ENCODE assay signal across 10 cellular contexts in genomic region chr7:43071604-43072003, GRCh38. TPM values are rescaled to one million over a fixed set of nuclear protein-coding genes. Genes with fewer than 3 reads are reported as not detected.
DNase-seq lines count a peak whose midpoint lies in the region; ATAC-seq and TF ChIP-seq lines count a peak whose summit lies in the region.
"Had no signal": no experiment of that assay in that cellular context is flagged by ENCODE, and none has a peak within 500 bp of the region (broad histone marks: within the 10 kb centered on the region; RNA-seq: fewer than 3 reads in every experiment).

No MANE protein-coding gene starts in this region.

- H3K4me1 ChIP-seq in smooth muscle cell (ENCODE audit: low read depth), result peaks cover 2% of the 10 kb centered on the region

- H3K79me2 ChIP-seq in smooth muscle cell (ENCODE audit: low read depth), result no peaks in the 10 kb centered on the region

- peak; percentile 49 for TF ChIP-seq CTCF in smooth muscle cell (IDR thresholded peaks at IDR 0.05; ENCODE audit: borderline replicate concordance, insufficient read depth, poor library complexity, severe bottlenecking)

- H3K36me3 ChIP-seq in smooth muscle cell (ENCODE audit: low read depth), result no peaks in the 10 kb centered on the region

- WGBS in smooth muscle cell (ENCODE audit: low lambda C conversion rate), result 45% methylated on average over 7 of the region's 7 CpGs

- no peak overlapping the region for H3K4me3 ChIP-seq in smooth muscle cell
- H3K4me3 ChIP-seq: skin epidermis had no signal

- H3K27ac ChIP-seq in smooth muscle cell (ENCODE audit: low read depth), result no peak overlapping the region
- H3K27ac ChIP-seq: skin epidermis had no signal

- DNase-seq in SKM-1 treated with dmso at 0.1 percent for 144 hours (lab: John Stamatoyannopoulos, UW; ENCODE audit: unreplicated experiment) (peak; percentile 19), SKM-1 (lab: John Stamatoyannopoulos, UW; ENCODE audit: unreplicated experiment) (no peak), NAMALWA (ENCODE audit: low spot score) (peak; percentile 57), dermis blood vessel endothelial cell (peak; percentile 17), smooth muscle cell (lab: John Stamatoyannopoulos, UW; ENCODE audit: unreplicated experiment) (no peak), cerebellum (ENCODE audit: low spot score) (no peak), NCI-H187 (lab: John Stamatoyannopoulos, UW) (no peak)
- DNase-seq: T-helper 17 cell had no signal

- ATAC-seq in GM21526 (IDR thresholded peaks at IDR 0.05; ENCODE audit: low FRiP score, unreplicated experiment), result no peak
- ATAC-seq: T-helper 17 cell had no signal

- peak overlapping the region; percentile 63 for H2AFZ ChIP-seq in smooth muscle cell (ENCODE audit: low read depth)

- H3F3A ChIP-seq in smooth muscle cell (ENCODE audit: low read depth), result no peaks in the 10 kb centered on the region

- no peak overlapping the region for H3K9ac ChIP-seq in smooth muscle cell (ENCODE audit: low read depth)

- no peaks in the 10 kb centered on the region for H3K27me3 ChIP-seq in smooth muscle cell (ENCODE audit: low read depth)

- H4K20me1 ChIP-seq in smooth muscle cell (ENCODE audit: low read depth), result no peaks in the 10 kb centered on the region

- H3K9me3 ChIP-seq in smooth muscle cell (replicated peaks; ENCODE audit: low read depth), result no peaks in the 10 kb centered on the region

- H3K4me2 ChIP-seq in smooth muscle cell, result no peak overlapping the region

RNA-seq across cellular contexts. Expression of gene HECW1, which starts 40.8 kb away (rescaled TPM):
- total RNA-seq in dermis blood vessel endothelial cell (not detected in 2 replicates), smooth muscle cell (0.09 and 0.85 TPM in 2 replicates), cerebellum (62.1 TPM)
- 0.49 TPM in 1 of 2 replicates, not detected in the other for polyA plus RNA-seq in smooth muscle cell
- total RNA-seq: T-helper 17 cell had no signal

Comparison
In these comparisons a context has a peak if more than half of its experiments do, and no peak if none do; other contexts are left out.
1. DNase-seq: peak in SKM-1 treated with dmso at 0.1 percent for 144 hours (single experiment), NAMALWA (single experiment) and dermis blood vessel endothelial cell (single experiment); none in SKM-1 (single experiment), smooth muscle cell (single experiment), cerebellum (single experiment) and NCI-H187 (0 of 2).
2. RNA of gene HECW1, which starts 40.8 kb away (total RNA-seq): 62.1 TPM in cerebellum (single experiment); 0.09 to 0.85 TPM in smooth muscle cell and not detected in dermis blood vessel endothelial cell; every median in the first group is over 10 times any median in the second.